In the genomic region with DNA sequence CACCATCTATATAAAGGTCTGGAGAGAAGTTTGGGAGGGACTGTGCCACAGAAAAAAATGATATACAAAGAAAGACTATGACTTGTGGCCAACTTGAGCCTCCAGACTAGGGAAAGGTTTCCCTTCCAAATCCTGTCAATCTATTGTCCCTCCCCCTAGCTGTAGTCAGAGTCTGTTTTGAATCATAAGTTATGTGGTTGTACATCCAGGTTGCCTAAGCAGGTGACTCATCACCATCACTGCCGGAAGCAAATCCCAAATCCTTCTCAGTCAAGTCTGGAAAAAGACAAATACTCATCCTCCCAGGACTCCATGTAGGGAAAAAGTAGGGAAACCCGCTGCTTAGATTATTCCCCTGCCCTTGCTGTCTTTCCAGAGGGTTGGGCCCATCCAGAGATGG, we compare ENCODE assay signal across 13 cellular contexts.
DNase-seq lines count a peak whose midpoint lies in the region; ATAC-seq and TF ChIP-seq lines count a peak whose summit lies in the region.
"Had no signal": no experiment of that assay in that cellular context is flagged by ENCODE, and none has a peak within 500 bp of the region (broad histone marks: within the 10 kb centered on the region; RNA-seq: fewer than 3 reads in every experiment).

No MANE protein-coding gene starts in this region.

- WGBS in mesenchymal stem cell, result 50% methylated on average over 2 of the region's 2 CpGs

- no peaks in the 10 kb centered on the region for H3K27me3 ChIP-seq in MG63
- H3K27me3 ChIP-seq in mesenchymal stem cell (ENCODE audit: control insufficient read depth in 1 of 2, insufficient read depth in 1 of 2, low read length in 2 of 2), result no peaks in the 10 kb centered on the region

- no peak for TF ChIP-seq CTCF in choroid plexus epithelial cell (conservative IDR thresholded peaks at IDR 0.05; ENCODE audit: low read depth, low read length)

- no peak overlapping the region for H4K8ac ChIP-seq in mesenchymal stem cell (ENCODE audit: low read length)

- H2BK120ac ChIP-seq in mesenchymal stem cell (ENCODE audit: low read depth, low read length), result no peak overlapping the region

- H2AFZ ChIP-seq in mesenchymal stem cell (ENCODE audit: low read depth, low read length), result no peak overlapping the region

- H3K23ac ChIP-seq in mesenchymal stem cell (ENCODE audit: low read length in 2 of 2), result no peak overlapping the region

- ATAC-seq in GM19324 (IDR thresholded peaks at IDR 0.05; ENCODE audit: low FRiP score, unreplicated experiment) (no peak), HG03342 (IDR thresholded peaks at IDR 0.05; ENCODE audit: unreplicated experiment) (no peak), HG03039 (IDR thresholded peaks at IDR 0.05; ENCODE audit: unreplicated experiment) (no peak)
- ATAC-seq: activated CD4-positive, alpha-beta T cell treated with anti-CD3 and anti-CD28 coated beads for 36 hours had no signal

- H3K14ac ChIP-seq in mesenchymal stem cell (ENCODE audit: low read length in 2 of 2), result no peak overlapping the region

- DNase-seq in DMS53 treated with DMSO at 0.1 percent for 48 hours (lab: John Stamatoyannopoulos, UW; ENCODE audit: unreplicated experiment) (peak; percentile 57), MG63 (peak; percentile 47), choroid plexus epithelial cell (ENCODE audit: low read depth) (peak; percentile 69), mesenchymal stem cell (peak; percentile 52), NCI-H1930 (lab: John Stamatoyannopoulos, UW) (no peak)
- DNase-seq: activated CD4-positive, alpha-beta T cell treated with anti-CD3 and anti-CD28 coated beads for 36 hours; activated effector memory CD4-positive, alpha-beta T cell treated with anti-CD3 and anti-CD28 coated beads, Interleukin-2, amount 50 U/mL, for 16 hours; mesendoderm; NCI-H510A; stimulated activated CD4-positive, alpha-beta T cell treated with anti-CD3 and anti-CD28 coated beads, Interleukin-4, amount 100 ng/mL, for 24 hours had no signal

- H3K27ac ChIP-seq in mesenchymal stem cell (ENCODE audit: low read length, poor library complexity, severe bottlenecking), result no peak overlapping the region

- H3K18ac ChIP-seq in mesenchymal stem cell (ENCODE audit: low read depth in 1 of 2, low read length in 2 of 2), result no peak overlapping the region

- no peak overlapping the region for H2BK5ac ChIP-seq in mesenchymal stem cell (ENCODE audit: low read depth, low read length, poor library complexity, severe bottlenecking)

- H3K36me3 ChIP-seq in MG63, result no peaks in the 10 kb centered on the region
- no peaks in the 10 kb centered on the region for H3K36me3 ChIP-seq in mesenchymal stem cell (ENCODE audit: control insufficient read depth in 1 of 2, insufficient read depth in 2 of 2, low read depth in 1 of 2, low read length in 2 of 2)

- H3K9ac ChIP-seq in mesenchymal stem cell (ENCODE audit: low read length), result no peak overlapping the region

- H3K9me3 ChIP-seq in MG63, result no peaks in the 10 kb centered on the region
- no peaks in the 10 kb centered on the region for H3K9me3 ChIP-seq in mesenchymal stem cell (ENCODE audit: control insufficient read depth, low read length)

- H3K79me1 ChIP-seq in mesenchymal stem cell (replicated peaks; ENCODE audit: low read length, poor library complexity, severe bottlenecking), result no peaks in the 10 kb centered on the region

- no peak overlapping the region for H2AK5ac ChIP-seq in mesenchymal stem cell (ENCODE audit: low read length, severe bottlenecking)

- no peak overlapping the region for H2BK12ac ChIP-seq in mesenchymal stem cell (ENCODE audit: low read length in 2 of 2)

- H3K4me1 ChIP-seq in mesenchymal stem cell (ENCODE audit: control insufficient read depth, insufficient read depth, low read depth, low read length), result peaks cover 3% of the 10 kb centered on the region

- no peak overlapping the region for H3K4ac ChIP-seq in mesenchymal stem cell (ENCODE audit: low read depth in 1 of 2, low read length in 2 of 2)

- no peak overlapping the region for H2BK15ac ChIP-seq in mesenchymal stem cell (ENCODE audit: low read depth, poor library complexity, severe bottlenecking)

- no peak overlapping the region for H4K91ac ChIP-seq in mesenchymal stem cell (ENCODE audit: low read length)

- H3K4me2 ChIP-seq in mesenchymal stem cell (ENCODE audit: low read length, poor library complexity, severe bottlenecking), result no peak overlapping the region

- no peak overlapping the region for H3K4me3 ChIP-seq in MG63
- H3K4me3 ChIP-seq in choroid plexus epithelial cell (ENCODE audit: low read depth, low read length), result no peak overlapping the region
- no peak overlapping the region for H3K4me3 ChIP-seq in mesenchymal stem cell (ENCODE audit: insufficient read depth in 1 of 2, low read depth in 1 of 2, low read length in 2 of 2)

Comparison
In these comparisons a context has a peak if more than half of its experiments do, and no peak if none do; other contexts are left out.
1. DNase-seq: peak in DMS53 treated with DMSO at 0.1 percent for 48 hours (single experiment), MG63 (single experiment), choroid plexus epithelial cell (single experiment) and mesenchymal stem cell (single experiment); none in NCI-H1930 (0 of 2).